In genomic region chr15:59587085-59587826, GRCh38 we compare ENCODE assay signal across 14 cellular contexts. TPM values are rescaled to one million over a fixed set of nuclear protein-coding genes. Genes with fewer than 3 reads are reported as not detected.
A peak's percentile ranks its signal among the peaks of the same experiment; 100 is the strongest.
DNase-seq lines count a peak whose midpoint lies in the region; ATAC-seq and FAIRE-seq lines count a peak whose summit lies in the region.
"Had no signal": no experiment of that assay in that cellular context is flagged by ENCODE, and none has a peak within 500 bp of the region (broad histone marks: within the 10 kb centered on the region; RNA-seq: fewer than 3 reads in every experiment).

No MANE protein-coding gene starts in this region.

- H3K36me3 ChIP-seq in endocrine pancreas (ENCODE audit: control insufficient read depth, insufficient read depth, low read length) = no peaks in the 10 kb centered on the region
- H3K36me3 ChIP-seq: WERI-Rb-1 had no signal

- ATAC-seq in activated T-cell treated with anti-CD3 and anti-CD28 coated beads, Interleukin-2, amount 50 U/mL, for 72 hours (replicated peaks in 1 of 2) = no peak
- ATAC-seq in HG02840 (IDR thresholded peaks at IDR 0.05; ENCODE audit: low FRiP score, unreplicated experiment) = no peak

- peak overlapping the region; percentile 51 for H3K9ac ChIP-seq in endocrine pancreas (ENCODE audit: control insufficient read depth, insufficient read depth, low read length)

- H3K4me3 Mint-ChIP-seq in activated T-cell treated with anti-CD3 and anti-CD28 coated beads, Interleukin-2, amount 50 U/mL, for 72 hours = peak overlapping the region in 1 of 2 donors; percentile 16
- H3K4me3 Mint-ChIP-seq: activated naive CD8-positive, alpha-beta T cell treated with anti-CD3 and anti-CD28 coated beads, Interleukin-2, amount 10 ng/mL, durations not matched to agents 7 days and 5 days had no signal

- no peak overlapping the region for H3K4me3 ChIP-seq in endocrine pancreas (ENCODE audit: control insufficient read depth, insufficient read depth, low read length)

- DNase-seq in activated T-cell treated with anti-CD3 and anti-CD28 coated beads, Interleukin-2, amount 50 U/mL, for 72 hours = no peak
- DNase-seq in activated T-cell treated with anti-CD3 and anti-CD28 coated beads, Interleukin-2, amount 50 U/mL, for 48 hours = no peak
- DNase-seq in NCI-H69 (lab: John Stamatoyannopoulos, UW) (peak; percentile 86), NCI-H1048 (lab: John Stamatoyannopoulos, UW) (no peak), frontal cortex (ENCODE audit: low spot score in 2 of 2) (no peak), retina (no peak)
- DNase-seq: activated CD8-positive, alpha-beta memory T cell treated with anti-CD3 and anti-CD28 coated beads, Interleukin-2, amount 50 U/mL, for 48 hours; activated naive CD8-positive, alpha-beta T cell treated with anti-CD3 and anti-CD28 coated beads, Interleukin-2, amount 10 ng/mL, durations not matched to agents 7 days and 5 days; cerebellar nuclear complex; Karpas-422; WERI-Rb-1 had no signal

- no peaks in the 10 kb centered on the region for H3K27me3 Mint-ChIP-seq in activated T-cell treated with anti-CD3 and anti-CD28 coated beads, Interleukin-2, amount 50 U/mL, for 72 hours (ENCODE audit: low read depth)

- H3K9me3 ChIP-seq in endocrine pancreas (ENCODE audit: control insufficient read depth, low read length) = no peaks in the 10 kb centered on the region

- no peak for FAIRE-seq in frontal cortex (lab: Jason Lieb, UNC)

- H3K36me3 Mint-ChIP-seq in activated T-cell treated with anti-CD3 and anti-CD28 coated beads, Interleukin-2, amount 50 U/mL, for 72 hours (ENCODE audit: insufficient read depth in 2 of 2) = peaks cover 0 to 1% of the 10 kb centered on the region in 2 donors
- H3K36me3 Mint-ChIP-seq: activated naive CD8-positive, alpha-beta T cell treated with anti-CD3 and anti-CD28 coated beads, Interleukin-2, amount 10 ng/mL, durations not matched to agents 7 days and 5 days had no signal

- H3K9me3 Mint-ChIP-seq in activated T-cell treated with anti-CD3 and anti-CD28 coated beads, Interleukin-2, amount 50 U/mL, for 72 hours = no peaks in the 10 kb centered on the region
- H3K9me3 Mint-ChIP-seq: activated naive CD8-positive, alpha-beta T cell treated with anti-CD3 and anti-CD28 coated beads, Interleukin-2, amount 10 ng/mL, durations not matched to agents 7 days and 5 days had no signal

- peak overlapping the region; percentile 24 for H3K27ac Mint-ChIP-seq in activated T-cell treated with anti-CD3 and anti-CD28 coated beads, Interleukin-2, amount 50 U/mL, for 72 hours
- H3K27ac Mint-ChIP-seq: activated naive CD8-positive, alpha-beta T cell treated with anti-CD3 and anti-CD28 coated beads, Interleukin-2, amount 10 ng/mL, durations not matched to agents 7 days and 5 days had no signal

- H3K27me3 ChIP-seq in endocrine pancreas (ENCODE audit: control insufficient read depth, insufficient read depth, low read length) = no peaks in the 10 kb centered on the region

- no peaks in the 10 kb centered on the region for H3K4me1 ChIP-seq in endocrine pancreas (ENCODE audit: control insufficient read depth, insufficient read depth, low read length)

- H3K4me1 Mint-ChIP-seq in activated T-cell treated with anti-CD3 and anti-CD28 coated beads, Interleukin-2, amount 50 U/mL, for 72 hours (ENCODE audit: low read depth) = peaks cover 36% of the 10 kb centered on the region

RNA-seq across cellular contexts. Expression of gene GCNT3, which starts 24.3 kb away (rescaled TPM):
- not detected for total RNA-seq in activated T-cell treated with anti-CD3 and anti-CD28 coated beads, Interleukin-2, amount 50 U/mL, for 72 hours
- total RNA-seq in frontal cortex = 0.41 TPM
- total RNA-seq: activated naive CD8-positive, alpha-beta T cell treated with anti-CD3 and anti-CD28 coated beads, Interleukin-2, amount 10 ng/mL, durations not matched to agents 7 days and 5 days; posterior vena cava had no signal
